ENCODE assay signal across 11 cellular contexts in the genomic region with DNA sequence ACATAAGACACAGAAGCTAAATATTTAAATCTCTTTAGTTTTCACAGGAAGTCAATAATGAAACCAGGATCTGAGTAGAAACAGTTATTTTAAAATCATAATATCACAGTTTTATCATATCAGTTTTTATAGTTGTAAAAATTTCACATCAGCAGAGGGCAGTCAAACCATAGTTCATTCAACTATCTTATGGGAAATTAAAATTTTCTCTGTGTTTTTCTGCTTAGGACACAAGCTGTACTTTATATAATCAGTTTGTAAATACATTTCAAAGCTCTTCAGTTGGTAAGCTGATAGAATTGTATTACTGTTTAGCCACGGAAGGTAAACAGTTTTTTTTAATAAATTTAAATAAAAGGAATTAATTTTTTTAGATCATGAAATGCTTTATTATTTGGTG.
DNase-seq lines count a peak whose midpoint lies in the region; ATAC-seq and TF ChIP-seq lines count a peak whose summit lies in the region.
"Had no signal": no experiment of that assay in that cellular context is flagged by ENCODE, and none has a peak within 500 bp of the region (broad histone marks: within the 10 kb centered on the region; RNA-seq: fewer than 3 reads in every experiment).

No MANE protein-coding gene starts in this region.

- ATAC-seq in GM18909 (IDR thresholded peaks at IDR 0.05; ENCODE audit: poor library complexity, unreplicated experiment): no peak
- ATAC-seq: body of pancreas had no signal

- H3K4me1 ChIP-seq in SJSA1 (replicated peaks) (peaks cover 17% of the 10 kb centered on the region), fibroblast of lung (ENCODE audit: control insufficient read depth, extremely low read depth, insufficient read depth, low read length) (peaks cover 4% of the 10 kb centered on the region), prostate gland (replicated peaks) (no peaks in the 10 kb centered on the region)
- H3K4me1 ChIP-seq: body of pancreas had no signal

- no peak overlapping the region for H3K4me2 ChIP-seq in fibroblast of lung (ENCODE audit: extremely low read depth, insufficient read depth, low read length)

- no peaks in the 10 kb centered on the region for H4K20me1 ChIP-seq in fibroblast of lung (ENCODE audit: control insufficient read depth, extremely low read depth, insufficient read depth, low read length)

- no peaks in the 10 kb centered on the region for H3K27me3 ChIP-seq in SJSA1 (replicated peaks)
- no peaks in the 10 kb centered on the region for H3K27me3 ChIP-seq in fibroblast of lung (ENCODE audit: control insufficient read depth, insufficient read depth, low read length)
- H3K27me3 ChIP-seq in prostate gland (replicated peaks; ENCODE audit: insufficient read depth): no peaks in the 10 kb centered on the region
- H3K27me3 ChIP-seq: body of pancreas had no signal

- no peak overlapping the region for H3K9ac ChIP-seq in fibroblast of lung (ENCODE audit: insufficient read depth, low read length)

- H3K4me3 ChIP-seq in SJSA1 (no peak overlapping the region), fibroblast of lung (replicated peaks in 1 of 4; ENCODE audit: control extremely low read depth in 1 of 4, insufficient read depth in 1 of 4, low read depth in 3 of 4, low read length in 4 of 4) (no peak overlapping the region), prostate gland (no peak overlapping the region)
- H3K4me3 ChIP-seq: body of pancreas had no signal

- no peak for TF ChIP-seq POLR2A in prostate gland (IDR thresholded peaks at IDR 0.05)

- peak overlapping the region; percentile 28 for H3K27ac ChIP-seq in SJSA1
- no peak overlapping the region for H3K27ac ChIP-seq in fibroblast of lung (ENCODE audit: insufficient read depth, low read length)
- H3K27ac ChIP-seq in prostate gland: no peak overlapping the region
- H3K27ac ChIP-seq: body of pancreas had no signal

- no peaks in the 10 kb centered on the region for H3K36me3 ChIP-seq in SJSA1
- H3K36me3 ChIP-seq in fibroblast of lung (ENCODE audit: control insufficient read depth, insufficient read depth, low read length): no peaks in the 10 kb centered on the region
- H3K36me3 ChIP-seq in prostate gland: no peaks in the 10 kb centered on the region

- intact Hi-C loops in prostate gland (cut with DNase I): loop anchor here (5.0 kb wide), 1 partner anchor 270 kb away; a partner anchor contains a TSS

- TF ChIP-seq CTCF in fibroblast of lung (conservative IDR thresholded peaks at IDR 0.05 in 1 of 2, IDR thresholded peaks at IDR 0.05 in 1 of 2; ENCODE audit: low read depth in 1 of 2, low read length in 2 of 2): no peak
- TF ChIP-seq CTCF in prostate gland (IDR thresholded peaks at IDR 0.05): peak in 3 of 4 experiments; percentile 6 to 42 (median 39)

- 0 out of 2 replicates have a peak, but pooled peaks cover 2% of the 10 kb centered on the region for H3K9me3 ChIP-seq in SJSA1 (replicated peaks)
- H3K9me3 ChIP-seq in fibroblast of lung (ENCODE audit: control insufficient read depth, insufficient read depth, low read depth, low read length): no peaks in the 10 kb centered on the region
- H3K9me3 ChIP-seq in prostate gland: no peaks in the 10 kb centered on the region
- H3K9me3 ChIP-seq: body of pancreas had no signal

- H2AFZ ChIP-seq in fibroblast of lung (ENCODE audit: low read length): no peak overlapping the region

- 38% methylated on average over 1 of the region's 1 CpG for WGBS in prostate gland

- DNase-seq in DMS 273 (lab: John Stamatoyannopoulos, UW; ENCODE audit: unreplicated experiment) (peak; percentile 27), DMS 273 treated with DMSO at 0.1 percent for 48 hours (lab: John Stamatoyannopoulos, UW) (no peak), SJSA1 (ENCODE audit: low read depth in 1 of 2, low spot score in 2 of 2) (peak in 1 of 2 experiments; percentile 20), fibroblast of lung (ENCODE audit: low read depth in 2 of 2) (peak; percentile 12 to 60), prostate gland (ENCODE audit: low spot score) (no peak), NCI-H446 treated with DMSO at 0.1 percent for 48 hours (lab: John Stamatoyannopoulos, UW) (no peak)
- no peak for DNase-seq in effector CD8-positive, alpha-beta T cell (lab: John Stamatoyannopoulos, UW)
- DNase-seq: 8988T, body of pancreas, NCI-H1930 had no signal

- no peaks in the 10 kb centered on the region for H3K79me2 ChIP-seq in fibroblast of lung (ENCODE audit: control insufficient read depth, insufficient read depth, low read length)

Comparison
In these comparisons a context has a peak if more than half of its experiments do, and no peak if none do; other contexts are left out.
1. DNase-seq: peak in DMS 273 (single experiment) and fibroblast of lung (2 of 2); none in DMS 273 treated with DMSO at 0.1 percent for 48 hours (single experiment), prostate gland (single experiment), effector CD8-positive, alpha-beta T cell (single experiment) and NCI-H446 treated with DMSO at 0.1 percent for 48 hours (single experiment).
2. CTCF ChIP-seq: peak in prostate gland (3 of 4); none in fibroblast of lung (0 of 2).